8 cellular contexts compared by ENCODE assay signal in genomic region chr2:27016801-27017325, GRCh38. TPM values are rescaled to one million over a fixed set of nuclear protein-coding genes. Genes with fewer than 3 reads are reported as not detected.
DNase-seq lines count a peak whose midpoint lies in the region; ATAC-seq and TF ChIP-seq lines count a peak whose summit lies in the region.

No MANE protein-coding gene starts in this region.

- no peaks in the 10 kb centered on the region for H3K4me1 Mint-ChIP-seq in activated T-helper 17 cell treated with anti-CD3 and anti-CD28 coated beads, Interleukin-2, amount 50 U/mL, for 72 hours

- H3K36me3 Mint-ChIP-seq in activated T-helper 17 cell treated with anti-CD3 and anti-CD28 coated beads, Interleukin-2, amount 50 U/mL, for 72 hours (ENCODE audit: low read depth) = no peaks in the 10 kb centered on the region

- H3K27ac ChIP-seq in right atrium auricular region = no peak overlapping the region
- H3K27ac ChIP-seq in skeletal muscle tissue (ENCODE audit: low read depth, low read length) = peak overlapping the region; percentile 23

- H3K4me3 ChIP-seq in right atrium auricular region = no peak overlapping the region
- H3K4me3 ChIP-seq in skeletal muscle tissue (ENCODE audit: low read length in 3 of 3) = no peak overlapping the region

- no peaks in the 10 kb centered on the region for H3K27me3 ChIP-seq in right atrium auricular region
- no peaks in the 10 kb centered on the region for H3K27me3 ChIP-seq in skeletal muscle tissue (ENCODE audit: control insufficient read depth in 3 of 3, insufficient read depth in 3 of 3, low read length in 3 of 3)

- ATAC-seq in HG02884 (IDR thresholded peaks at IDR 0.05; ENCODE audit: unreplicated experiment) = no peak
- ATAC-seq in activated T-helper 17 cell treated with anti-CD3 and anti-CD28 coated beads, Interleukin-2, amount 50 U/mL, for 72 hours (replicated peaks) = no peak

- H3K4me3 Mint-ChIP-seq in activated T-helper 17 cell treated with anti-CD3 and anti-CD28 coated beads, Interleukin-2, amount 50 U/mL, for 72 hours = no peak overlapping the region

- peak overlapping the region in 2 of 3 donors; percentile 0 to 38 for H3K9ac ChIP-seq in skeletal muscle tissue (ENCODE audit: low read depth in 1 of 3, low read length in 3 of 3)

- H3K27me3 Mint-ChIP-seq in activated T-helper 17 cell treated with anti-CD3 and anti-CD28 coated beads, Interleukin-2, amount 50 U/mL, for 72 hours = no peaks in the 10 kb centered on the region

- H3K9me3 Mint-ChIP-seq in activated T-helper 17 cell treated with anti-CD3 and anti-CD28 coated beads, Interleukin-2, amount 50 U/mL, for 72 hours = no peaks in the 10 kb centered on the region

- in situ Hi-C loops in SK-MEL-5 (cut with HindIII; ENCODE audit: low pct_unique_long_range_greater_than_20kb, low sequenced_read_pairs) = no loop called here

- H3K9me3 ChIP-seq in right atrium auricular region (no peaks in the 10 kb centered on the region), skeletal muscle tissue (ENCODE audit: control insufficient read depth in 3 of 3, low read length in 3 of 3) (no peaks in the 10 kb centered on the region)

- DNase-seq in EL (peak; percentile 70), M059J (ENCODE audit: low read depth) (peak; percentile 70), SK-MEL-5 (ENCODE audit: low read depth, low spot score) (peak; percentile 83), amygdala (lab: John Stamatoyannopoulos, UW) (peak in 29 of 56 donors; percentile 5 to 75 (median 21)), right atrium auricular region (ENCODE audit: low spot score) (peak; percentile 66)

- no peak overlapping the region for H3K27ac Mint-ChIP-seq in activated T-helper 17 cell treated with anti-CD3 and anti-CD28 coated beads, Interleukin-2, amount 50 U/mL, for 72 hours

- H3K36me3 ChIP-seq in right atrium auricular region (no peaks in the 10 kb centered on the region), skeletal muscle tissue (ENCODE audit: control insufficient read depth in 3 of 3, insufficient read depth in 3 of 3, low read length in 3 of 3) (no peaks in the 10 kb centered on the region)

- peaks cover 0 to 51% of the 10 kb centered on the region in 2 donors for H3K4me1 ChIP-seq in right atrium auricular region
- peaks cover 63 to 92% (median 80%) of the 10 kb centered on the region in 3 donors for H3K4me1 ChIP-seq in skeletal muscle tissue (ENCODE audit: control insufficient read depth in 3 of 3, insufficient read depth in 3 of 3, low read length in 3 of 3)

- TF ChIP-seq CTCF in right atrium auricular region (IDR thresholded peaks at IDR 0.05) = peak; percentile 50 to 80

RNA-seq across cellular contexts. Expression of gene TMEM214, which starts 15.9 kb away (rescaled TPM):
- total RNA-seq in M059J (2014; rRNA removed; shearing (Covaris generic)) = 88.6 and 98.5 TPM in 2 replicates
- total RNA-seq in SK-MEL-5 (2014; rRNA removed; shearing (Covaris generic)) = 76.8 and 88.5 TPM in 2 replicates
- 136 and 152 TPM in 2 replicates for polyA plus RNA-seq in SK-MEL-5 (2015; cell fraction: cytosol; rRNA removed)
- 270 and 304 TPM in 2 replicates for polyA plus RNA-seq in SK-MEL-5 (2015; cell fraction: nucleus; rRNA removed)
- total RNA-seq in right atrium auricular region (10 to 100 TPM; 21.0 to 41.0 TPM), skeletal muscle tissue (23.5 TPM)
- total RNA-seq in activated T-helper 17 cell treated with anti-CD3 and anti-CD28 coated beads, Interleukin-2, amount 50 U/mL, for 72 hours = 10 to 100 TPM; 73.3 to 81.5 TPM

RNA-seq across cellular contexts. Expression of gene AGBL5, which starts 34.6 kb away (rescaled TPM):
- 25.8 and 26.0 TPM in 2 replicates for total RNA-seq in M059J (2014; rRNA removed; shearing (Covaris generic))
- total RNA-seq in SK-MEL-5 (2014; rRNA removed; shearing (Covaris generic)) = 30.7 and 32.1 TPM in 2 replicates
- 24.2 and 28.3 TPM in 2 replicates for polyA plus RNA-seq in SK-MEL-5 (2015; cell fraction: cytosol; rRNA removed)
- polyA plus RNA-seq in SK-MEL-5 (2015; cell fraction: nucleus; rRNA removed) = 15.1 and 28.7 TPM in 2 replicates
- total RNA-seq in right atrium auricular region = 1 to 10 TPM; 8.1 to 9.3 TPM
- 6.8 TPM for total RNA-seq in skeletal muscle tissue
- total RNA-seq in activated T-helper 17 cell treated with anti-CD3 and anti-CD28 coated beads, Interleukin-2, amount 50 U/mL, for 72 hours = 10 to 100 TPM; 13.1 to 14.3 TPM

RNA-seq across cellular contexts. Expression of gene MAPRE3, which starts 46.4 kb away (rescaled TPM):
- total RNA-seq in M059J (2014; rRNA removed; shearing (Covaris generic)) = 0.57 and 7.1 TPM in 2 replicates
- 3.5 and 4.0 TPM in 2 replicates for total RNA-seq in SK-MEL-5 (2014; rRNA removed; shearing (Covaris generic))
- polyA plus RNA-seq in SK-MEL-5 (2015; cell fraction: cytosol; rRNA removed) = 17.5 and 24.6 TPM in 2 replicates
- polyA plus RNA-seq in SK-MEL-5 (2015; cell fraction: nucleus; rRNA removed) = 34.3 and 52.2 TPM in 2 replicates
- total RNA-seq in right atrium auricular region (10 to 100 TPM; 20.6 to 33.4 TPM), skeletal muscle tissue (3.7 TPM)
- 1 to 10 TPM; 3.4 to 4.2 TPM for total RNA-seq in activated T-helper 17 cell treated with anti-CD3 and anti-CD28 coated beads, Interleukin-2, amount 50 U/mL, for 72 hours

RNA-seq across cellular contexts. Expression of gene OST4, which starts 54.6 kb away (rescaled TPM):
- total RNA-seq in M059J (2014; rRNA removed; shearing (Covaris generic)) = 247 and 491 TPM in 2 replicates
- total RNA-seq in SK-MEL-5 (2014; rRNA removed; shearing (Covaris generic)) = 408 and 444 TPM in 2 replicates
- 293 and 331 TPM in 2 replicates for polyA plus RNA-seq in SK-MEL-5 (2015; cell fraction: cytosol; rRNA removed)
- polyA plus RNA-seq in SK-MEL-5 (2015; cell fraction: nucleus; rRNA removed) = 51.5 and 71.2 TPM in 2 replicates
- total RNA-seq in right atrium auricular region (100 to 1,000 TPM; 379 to 465 TPM), skeletal muscle tissue (352 TPM)
- 100 to 1,000 TPM; 286 to 313 TPM for total RNA-seq in activated T-helper 17 cell treated with anti-CD3 and anti-CD28 coated beads, Interleukin-2, amount 50 U/mL, for 72 hours

Comparison
In these comparisons a context has a peak if more than half of its experiments do, and no peak if none do; other contexts are left out.
1. DNase-seq: peak in every context shown above with its lines; median percentile 83 in SK-MEL-5; 70 in EL; 70 in M059J; 66 in right atrium auricular region; 21 in amygdala.